29 cellular contexts compared by ENCODE assay signal in the genomic region with DNA sequence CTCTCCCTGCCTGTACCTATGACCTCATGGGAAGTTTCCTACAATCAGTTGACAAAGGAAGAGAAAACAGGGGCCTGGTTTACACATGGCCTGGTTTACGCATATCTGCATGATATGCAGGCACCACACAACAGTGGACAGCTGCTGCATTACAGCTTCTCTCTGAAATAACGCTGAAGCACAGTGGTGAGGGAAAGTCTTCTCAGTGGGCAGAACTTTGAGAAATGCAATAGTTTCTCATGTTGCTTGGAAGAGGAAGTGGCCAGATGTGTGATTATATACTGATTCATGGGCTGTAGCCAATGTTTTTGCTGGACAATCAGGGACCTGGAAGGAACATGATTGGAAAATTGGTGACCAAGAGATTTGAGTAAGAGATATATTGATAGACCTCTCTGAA.
"Had no signal": no experiment of that assay in that cellular context is flagged by ENCODE, and none has a peak within 500 bp of the region (broad histone marks: within the 10 kb centered on the region; RNA-seq: fewer than 3 reads in every experiment).

No MANE protein-coding gene starts in this region.

- H3K27ac ChIP-seq: adrenal gland, ascending aorta, brain microvascular endothelial cell, left lung, neural progenitor cell, spleen, thoracic aorta had no signal

- H3K36me3 ChIP-seq: adrenal gland, ascending aorta, brain microvascular endothelial cell, left lung, neural progenitor cell, spleen, thoracic aorta had no signal

- ATAC-seq: activated T-cell treated with anti-CD3 and anti-CD28 coated beads, Interleukin-2, amount 50 U/mL, for 4 hours; esophagus mucosa; left lung; naive thymus-derived CD8-positive, alpha-beta T cell had no signal

- DNase-seq: activated B cell treated with CpG ODN at 0.5 μM for 24 hours; activated CD4-positive, alpha-beta T cell treated with anti-CD3 and anti-CD28 coated beads for 4 hours; activated CD4-positive, alpha-beta T cell treated with anti-CD3 and anti-CD28 coated beads, Interleukin-2, amount 50 U/mL, for 48 hours; activated CD8-positive, alpha-beta memory T cell treated with anti-CD3 and anti-CD28 coated beads, Interleukin-2, amount 50 U/mL, for 48 hours; activated naive CD4-positive, alpha-beta T cell; activated T-cell treated with anti-CD3 and anti-CD28 coated beads, Interleukin-2, amount 50 U/mL, for 4 hours; adrenal gland; brain microvascular endothelial cell; caudate nucleus; dermis blood vessel endothelial cell; effector CD8-positive, alpha-beta T cell; glutamatergic neuron; hippocampal formation; kidney glomerular epithelial cell; left lung; naive thymus-derived CD8-positive, alpha-beta T cell; retina; spleen; stimulated activated CD4-positive, alpha-beta T cell treated with anti-CD3 and anti-CD28 coated beads, Interleukin-4, amount 100 ng/mL, for 1 hour; stimulated activated naive CD4-positive, alpha-beta T cell treated with Interleukin-2 at 50 U/mL for 16 hours had no signal

- H3K27me3 ChIP-seq: adrenal gland, ascending aorta, brain microvascular endothelial cell, left lung, neural progenitor cell, spleen had no signal

- H3K36me3 Mint-ChIP-seq: activated naive CD8-positive, alpha-beta T cell; naive thymus-derived CD8-positive, alpha-beta T cell; neural progenitor cell; type B pancreatic cell had no signal

- H3K4me3 ChIP-seq: adrenal gland, ascending aorta, left lung, lung, neural progenitor cell, spleen, thoracic aorta had no signal

- H3K27ac Mint-ChIP-seq: activated B cell treated with CpG ODN at 0.5 μM for 24 hours; activated naive CD8-positive, alpha-beta T cell; activated T-helper 2 cell treated with anti-CD3 and anti-CD28 coated beads, Interferon-gamma antibody, Interleukin-2, Interleukin-4, amounts not matched to agents 10 μg/mL and 5 μg/mL and 100 μg/mL, durations not matched to agents 14 hours and 24 hours and 36 hours; naive thymus-derived CD8-positive, alpha-beta T cell; neural progenitor cell; progenitor cell of endocrine pancreas; type B pancreatic cell had no signal

- H3K4me1 Mint-ChIP-seq: activated B cell treated with CpG ODN at 0.5 μM for 24 hours; naive thymus-derived CD8-positive, alpha-beta T cell had no signal

- H3K4me3 Mint-ChIP-seq: activated B cell treated with CpG ODN at 0.5 μM for 24 hours; activated naive CD8-positive, alpha-beta T cell; activated T-cell treated with anti-CD3 and anti-CD28 coated beads, Interleukin-2, amount 50 U/mL, for 4 hours; naive thymus-derived CD8-positive, alpha-beta T cell; neural progenitor cell; type B pancreatic cell had no signal

- H3K9me3 Mint-ChIP-seq: activated B cell treated with CpG ODN at 0.5 μM for 24 hours, neural progenitor cell, type B pancreatic cell had no signal

- H3K9me3 ChIP-seq: adrenal gland, ascending aorta, left lung, spleen, thoracic aorta had no signal

- H3K27me3 Mint-ChIP-seq: activated B cell treated with CpG ODN at 0.5 μM for 24 hours; activated naive CD8-positive, alpha-beta T cell; progenitor cell of endocrine pancreas; type B pancreatic cell had no signal

- H3K4me1 ChIP-seq: adrenal gland, ascending aorta, left lung, spleen had no signal
